Comparison of ENCODE assay signal across 1 cellular context in the genomic region with DNA sequence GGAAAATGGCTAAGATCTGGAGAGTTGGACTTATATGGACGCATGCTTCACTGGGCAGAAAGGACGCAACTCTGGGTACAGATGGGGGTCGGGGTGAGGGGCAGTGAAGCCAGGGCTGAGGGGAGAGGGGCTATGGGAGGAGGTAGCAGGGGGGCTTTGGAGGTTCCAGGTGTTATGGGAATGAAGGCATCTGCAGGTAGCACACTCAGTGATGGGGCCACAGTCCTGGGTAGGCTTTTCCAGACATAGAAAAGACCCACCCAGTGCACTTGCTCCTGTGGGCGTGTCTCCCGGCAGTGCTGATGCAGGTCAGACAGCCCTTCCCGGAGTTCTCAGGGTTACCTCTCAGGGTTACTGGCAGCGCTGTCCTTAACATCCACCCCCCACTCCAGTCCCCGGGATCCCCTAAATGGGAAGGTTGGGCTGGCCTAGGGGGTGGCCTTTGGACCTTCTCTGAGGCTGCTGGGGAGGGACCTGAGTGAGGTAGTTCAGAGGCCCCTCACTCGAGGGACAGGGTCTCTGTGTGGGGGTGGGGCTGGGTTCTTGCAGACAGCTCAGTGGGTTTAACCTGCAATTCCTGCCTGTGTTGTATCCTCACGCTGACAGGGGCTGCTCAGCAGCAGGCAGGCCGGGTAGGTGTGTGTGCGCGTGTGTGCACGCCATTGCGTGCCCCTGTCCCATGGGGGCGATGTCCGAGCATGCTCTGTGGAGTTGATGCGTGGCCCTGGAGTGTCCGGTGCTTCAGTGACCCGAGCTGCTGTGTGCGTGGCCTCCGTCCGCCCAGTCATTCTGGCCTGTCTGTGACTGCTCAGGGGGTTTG.
TF ChIP-seq lines count a peak whose summit lies in the region.

No MANE protein-coding gene starts in this region.

TF ChIP-seq in WTC11, 78 proteins besides CTCF, POLR2A, EP300 and RAD21:
- TF ChIP-seq ERG (CRISPR knock-in tag; IDR thresholded peaks at IDR 0.05) (0 out of 2 replicates have a peak, but pooled peaks have one; percentile 51), SMAD3 (CRISPR knock-in tag; IDR thresholded peaks at IDR 0.05; ENCODE audit: borderline replicate concordance) (no peak), FOXP1 (CRISPR knock-in tag; IDR thresholded peaks at IDR 0.05; ENCODE audit: borderline replicate concordance) (no peak), AR (CRISPR knock-in tag; IDR thresholded peaks at IDR 0.05) (0 out of 2 replicates have a peak, but pooled peaks have one; percentile 1), PRRX2 (CRISPR knock-in tag; IDR thresholded peaks at IDR 0.05) (0 out of 2 replicates have a peak, but pooled peaks have one; percentile 42)
